ENCODE assay signal across 8 cellular contexts in genomic region chr1:175209493-175209921, GRCh38. TPM values are rescaled to one million over a fixed set of nuclear protein-coding genes. Genes with fewer than 3 reads are reported as not detected.
DNase-seq lines count a peak whose midpoint lies in the region; ATAC-seq and TF ChIP-seq lines count a peak whose summit lies in the region.

No MANE protein-coding gene starts in this region.

- CTCF ChIA-PET in Calu3 (lab: Charles Lee): interaction anchor here (0.5 kb wide), 1 partner anchor 1863 kb away, joined by 3 read pairs; no protein-coding TSS in a partner anchor

- H3K27me3 Mint-ChIP-seq in CD14-positive monocyte (ENCODE audit: low read depth in 3 of 3) (no peaks in the 10 kb centered on the region), Calu3 (ENCODE audit: unreplicated experiment) (no peaks in the 10 kb centered on the region)
- no peaks in the 10 kb centered on the region for H3K27me3 Mint-ChIP-seq in activated naive CD8-positive, alpha-beta T cell treated with anti-CD3 and anti-CD28 coated beads for 36 hours

- intact Hi-C loops in CD14-positive monocyte (cut with micrococcal nuclease): no loop called here
- intact Hi-C loops in Calu3 (cut with micrococcal nuclease; ENCODE audit: unreplicated experiment): no loop called here

- H3K4me1 ChIP-seq in foreskin keratinocyte: peaks cover 10% of the 10 kb centered on the region

- no peaks in the 10 kb centered on the region for H3K36me3 Mint-ChIP-seq in CD14-positive monocyte
- no peaks in the 10 kb centered on the region for H3K36me3 Mint-ChIP-seq in activated naive CD8-positive, alpha-beta T cell treated with anti-CD3 and anti-CD28 coated beads for 36 hours
- H3K36me3 Mint-ChIP-seq in Calu3 (ENCODE audit: insufficient read depth, unreplicated experiment): no peaks in the 10 kb centered on the region

- H3K27ac Mint-ChIP-seq in CD14-positive monocyte (peak overlapping the region in 2 of 7 donors; percentile 80 to 85), Calu3 (ENCODE audit: unreplicated experiment) (no peak overlapping the region)
- peak overlapping the region; percentile 92 for H3K27ac Mint-ChIP-seq in activated naive CD8-positive, alpha-beta T cell treated with anti-CD3 and anti-CD28 coated beads for 36 hours

- H3K4me1 Mint-ChIP-seq in CD14-positive monocyte (peaks cover 21% of the 10 kb centered on the region), Calu3 (ENCODE audit: low read depth, unreplicated experiment) (peaks cover 14% of the 10 kb centered on the region)
- H3K4me1 Mint-ChIP-seq in activated naive CD8-positive, alpha-beta T cell treated with anti-CD3 and anti-CD28 coated beads for 36 hours: peaks cover 54% of the 10 kb centered on the region

- no peak overlapping the region for H3K27ac ChIP-seq in foreskin keratinocyte

- peak overlapping the region; percentile 29 to 65 for H3K4me3 Mint-ChIP-seq in CD14-positive monocyte
- peak overlapping the region; percentile 75 for H3K4me3 Mint-ChIP-seq in activated naive CD8-positive, alpha-beta T cell treated with anti-CD3 and anti-CD28 coated beads for 36 hours
- no peak overlapping the region for H3K4me3 Mint-ChIP-seq in Calu3 (ENCODE audit: low read depth, unreplicated experiment)

- no peaks in the 10 kb centered on the region for H3K27me3 ChIP-seq in foreskin keratinocyte

- peak; percentile 55 for ATAC-seq in GM19351 (IDR thresholded peaks at IDR 0.05; ENCODE audit: unreplicated experiment)
- peak; percentile 44 for ATAC-seq in HG03378 (IDR thresholded peaks at IDR 0.05; ENCODE audit: unreplicated experiment)
- ATAC-seq in foreskin keratinocyte: no peak

- no peak for DNase-seq in CD14-positive monocyte (ENCODE audit: low spot score)
- no peak for DNase-seq in activated naive CD8-positive, alpha-beta T cell treated with anti-CD3 and anti-CD28 coated beads for 36 hours
- DNase-seq in foreskin keratinocyte: no peak
- no peak for DNase-seq in NCI-H526 treated with DMSO at 0.1 percent for 48 hours (lab: John Stamatoyannopoulos, UW)
- DNase-seq in EL: no peak
- no peak for DNase-seq in Calu3

- BruUV-seq in Calu3 (replicated peaks; lab: Mats Ljungman, UMichigan): no TSS peak

- TF ChIP-seq CTCF in CD14-positive monocyte (IDR thresholded peaks at IDR 0.05) (no peak), foreskin keratinocyte (conservative IDR thresholded peaks at IDR 0.05) (no peak), Calu3 (IDR thresholded peaks at IDR 0.05; ENCODE audit: unreplicated experiment) (no peak)

- H3K9me3 Mint-ChIP-seq in CD14-positive monocyte (peaks cover 0 to 3% (median 0%) of the 10 kb centered on the region in 7 donors), Calu3 (ENCODE audit: low read depth, unreplicated experiment) (peaks cover 7% of the 10 kb centered on the region)
- H3K9me3 Mint-ChIP-seq in activated naive CD8-positive, alpha-beta T cell treated with anti-CD3 and anti-CD28 coated beads for 36 hours: peaks cover 5% of the 10 kb centered on the region

RNA-seq across cellular contexts. Expression of gene KIAA0040, which starts 16.9 kb away (rescaled TPM):
- polyA plus RNA-seq in CD14-positive monocyte (10 to 100 TPM; 25.9 to 35.4 TPM), foreskin keratinocyte (34.5 and 35.5 TPM in 2 replicates)
- 10 to 100 TPM; 26.4 to 27.6 TPM for total RNA-seq in activated naive CD8-positive, alpha-beta T cell treated with anti-CD3 and anti-CD28 coated beads for 36 hours
- total RNA-seq in foreskin keratinocyte (70.3 and 80.8 TPM in 2 replicates), Calu3 (2022) (24.3 and 33.4 TPM in 2 replicates)
